9 cellular contexts compared by ENCODE assay signal in genomic region chr2:65722028-65722427, GRCh38.
DNase-seq lines count a peak whose midpoint lies in the region; ATAC-seq and TF ChIP-seq lines count a peak whose summit lies in the region.
"Had no signal": no experiment of that assay in that cellular context is flagged by ENCODE, and none has a peak within 500 bp of the region (broad histone marks: within the 10 kb centered on the region; RNA-seq: fewer than 3 reads in every experiment).

No MANE protein-coding gene starts in this region.

- no peak overlapping the region for H4K8ac ChIP-seq in mesenchymal stem cell (ENCODE audit: low read length)

- peak; percentile 75 for TF ChIP-seq RAD21 in Ishikawa (IDR thresholded peaks at IDR 0.05; ENCODE audit: low read depth)

- WGBS in mesenchymal stem cell = 53% methylated on average over 3 of the region's 4 CpGs

- no peak overlapping the region for H2AK5ac ChIP-seq in mesenchymal stem cell (ENCODE audit: low read length, severe bottlenecking)

- H2BK120ac ChIP-seq in mesenchymal stem cell (ENCODE audit: low read depth, low read length) = no peak overlapping the region

- no peak for ATAC-seq in activated CD4-positive, alpha-beta T cell treated with anti-CD3 and anti-CD28 coated beads for 36 hours
- no peak for ATAC-seq in GM21367 (IDR thresholded peaks at IDR 0.05; ENCODE audit: unreplicated experiment)

- no peak overlapping the region for H2AFZ ChIP-seq in mesenchymal stem cell (ENCODE audit: low read depth, low read length)

- H3K27ac Mint-ChIP-seq in activated CD4-positive, alpha-beta T cell treated with anti-CD3 and anti-CD28 coated beads for 36 hours = no peak overlapping the region
- H3K27ac Mint-ChIP-seq: stimulated activated naive CD8-positive, alpha-beta T cell treated with anti-CD3 and anti-CD28 coated beads, Interleukin-15, Interleukin-2, amounts not matched to agents 100 ng/mL and 50 ng/mL, for 24 hours had no signal

- no peak overlapping the region for H3K4me3 Mint-ChIP-seq in activated CD4-positive, alpha-beta T cell treated with anti-CD3 and anti-CD28 coated beads for 36 hours
- H3K4me3 Mint-ChIP-seq: stimulated activated naive CD8-positive, alpha-beta T cell treated with anti-CD3 and anti-CD28 coated beads, Interleukin-15, Interleukin-2, amounts not matched to agents 100 ng/mL and 50 ng/mL, for 24 hours had no signal

- no peak overlapping the region for H3K4me2 ChIP-seq in mesenchymal stem cell (ENCODE audit: low read length, poor library complexity, severe bottlenecking)

- peaks cover 7% of the 10 kb centered on the region for H3K9me3 ChIP-seq in mesenchymal stem cell (ENCODE audit: control insufficient read depth, low read length)

- no peak overlapping the region for H3K9ac ChIP-seq in mesenchymal stem cell (ENCODE audit: low read length)

- peaks cover 7 to 19% of the 10 kb centered on the region in 2 experiments for H3K27me3 ChIP-seq in mesenchymal stem cell (ENCODE audit: control insufficient read depth in 1 of 2, insufficient read depth in 1 of 2, low read length in 2 of 2)

- H3K79me1 ChIP-seq in mesenchymal stem cell (replicated peaks; ENCODE audit: low read length, poor library complexity, severe bottlenecking) = no peaks in the 10 kb centered on the region

- no peaks in the 10 kb centered on the region for H3K4me1 ChIP-seq in mesenchymal stem cell (ENCODE audit: control insufficient read depth, insufficient read depth, low read depth, low read length)

- POLR2A ChIA-PET in activated CD4-positive, alpha-beta T cell treated with anti-CD3 and anti-CD28 coated beads for 36 hours (lab: Charles Lee) = no interaction called here

- H3K27ac ChIP-seq in mesenchymal stem cell (ENCODE audit: low read length, poor library complexity, severe bottlenecking) = no peak overlapping the region

- DNase-seq in AG08396 (ENCODE audit: low spot score) (peak; percentile 26), choroid plexus epithelial cell (ENCODE audit: low read depth) (peak; percentile 65), mesenchymal stem cell (peak; percentile 33), CD1c-positive myeloid dendritic cell (ENCODE audit: extremely low spot score) (no peak)
- no peak for DNase-seq in activated T-cell treated with anti-CD3 and anti-CD28 coated beads, Interleukin-2, amount 50 U/mL, for 48 hours
- DNase-seq in activated CD4-positive, alpha-beta T cell treated with anti-CD3 and anti-CD28 coated beads for 36 hours = no peak

- no peaks in the 10 kb centered on the region for H3K36me3 Mint-ChIP-seq in activated CD4-positive, alpha-beta T cell treated with anti-CD3 and anti-CD28 coated beads for 36 hours (ENCODE audit: low read depth)

- no peak overlapping the region for H2BK15ac ChIP-seq in mesenchymal stem cell (ENCODE audit: low read depth, poor library complexity, severe bottlenecking)

- H3K4ac ChIP-seq in mesenchymal stem cell (ENCODE audit: low read depth in 1 of 2, low read length in 2 of 2) = no peak overlapping the region

- no peak overlapping the region for H2BK5ac ChIP-seq in mesenchymal stem cell (ENCODE audit: low read depth, low read length, poor library complexity, severe bottlenecking)

- H4K91ac ChIP-seq in mesenchymal stem cell (ENCODE audit: low read length) = no peak overlapping the region

- no peak overlapping the region for H2BK12ac ChIP-seq in mesenchymal stem cell (ENCODE audit: low read length in 2 of 2)

- H3K18ac ChIP-seq in mesenchymal stem cell (ENCODE audit: low read depth in 1 of 2, low read length in 2 of 2) = no peak overlapping the region

- peaks cover 7% of the 10 kb centered on the region for H3K27me3 Mint-ChIP-seq in activated CD4-positive, alpha-beta T cell treated with anti-CD3 and anti-CD28 coated beads for 36 hours

- H3K23ac ChIP-seq in mesenchymal stem cell (ENCODE audit: low read length in 2 of 2) = no peak overlapping the region

- peak; percentile 65 for TF ChIP-seq CTCF in choroid plexus epithelial cell (conservative IDR thresholded peaks at IDR 0.05; ENCODE audit: low read depth, low read length)

- no peaks in the 10 kb centered on the region for H3K9me3 Mint-ChIP-seq in activated CD4-positive, alpha-beta T cell treated with anti-CD3 and anti-CD28 coated beads for 36 hours (ENCODE audit: low read depth)
- H3K9me3 Mint-ChIP-seq: stimulated activated naive CD8-positive, alpha-beta T cell treated with anti-CD3 and anti-CD28 coated beads, Interleukin-15, Interleukin-2, amounts not matched to agents 100 ng/mL and 50 ng/mL, for 24 hours had no signal

- H3K4me3 ChIP-seq in choroid plexus epithelial cell (ENCODE audit: low read depth, low read length) = no peak overlapping the region
- H3K4me3 ChIP-seq in mesenchymal stem cell (ENCODE audit: insufficient read depth in 1 of 2, low read depth in 1 of 2, low read length in 2 of 2) = no peak overlapping the region

- no peaks in the 10 kb centered on the region for H3K36me3 ChIP-seq in mesenchymal stem cell (ENCODE audit: control insufficient read depth in 1 of 2, insufficient read depth in 2 of 2, low read depth in 1 of 2, low read length in 2 of 2)

- intact Hi-C loops in activated CD4-positive, alpha-beta T cell treated with anti-CD3 and anti-CD28 coated beads for 36 hours (cut with DNase I, micrococcal nuclease) = no loop called here

- no peak for TF ChIP-seq EP300 in Ishikawa (IDR thresholded peaks at IDR 0.05; ENCODE audit: borderline replicate concordance)

- CTCF ChIA-PET in activated CD4-positive, alpha-beta T cell treated with anti-CD3 and anti-CD28 coated beads for 36 hours (lab: Charles Lee) = no interaction called here

- no peaks in the 10 kb centered on the region for H3K4me1 Mint-ChIP-seq in activated CD4-positive, alpha-beta T cell treated with anti-CD3 and anti-CD28 coated beads for 36 hours

- H3K14ac ChIP-seq in mesenchymal stem cell (ENCODE audit: low read length in 2 of 2) = no peak overlapping the region

TF ChIP-seq in Ishikawa, 13 proteins besides CTCF, POLR2A, EP300 and RAD21:
- TF ChIP-seq, protein P1, sequence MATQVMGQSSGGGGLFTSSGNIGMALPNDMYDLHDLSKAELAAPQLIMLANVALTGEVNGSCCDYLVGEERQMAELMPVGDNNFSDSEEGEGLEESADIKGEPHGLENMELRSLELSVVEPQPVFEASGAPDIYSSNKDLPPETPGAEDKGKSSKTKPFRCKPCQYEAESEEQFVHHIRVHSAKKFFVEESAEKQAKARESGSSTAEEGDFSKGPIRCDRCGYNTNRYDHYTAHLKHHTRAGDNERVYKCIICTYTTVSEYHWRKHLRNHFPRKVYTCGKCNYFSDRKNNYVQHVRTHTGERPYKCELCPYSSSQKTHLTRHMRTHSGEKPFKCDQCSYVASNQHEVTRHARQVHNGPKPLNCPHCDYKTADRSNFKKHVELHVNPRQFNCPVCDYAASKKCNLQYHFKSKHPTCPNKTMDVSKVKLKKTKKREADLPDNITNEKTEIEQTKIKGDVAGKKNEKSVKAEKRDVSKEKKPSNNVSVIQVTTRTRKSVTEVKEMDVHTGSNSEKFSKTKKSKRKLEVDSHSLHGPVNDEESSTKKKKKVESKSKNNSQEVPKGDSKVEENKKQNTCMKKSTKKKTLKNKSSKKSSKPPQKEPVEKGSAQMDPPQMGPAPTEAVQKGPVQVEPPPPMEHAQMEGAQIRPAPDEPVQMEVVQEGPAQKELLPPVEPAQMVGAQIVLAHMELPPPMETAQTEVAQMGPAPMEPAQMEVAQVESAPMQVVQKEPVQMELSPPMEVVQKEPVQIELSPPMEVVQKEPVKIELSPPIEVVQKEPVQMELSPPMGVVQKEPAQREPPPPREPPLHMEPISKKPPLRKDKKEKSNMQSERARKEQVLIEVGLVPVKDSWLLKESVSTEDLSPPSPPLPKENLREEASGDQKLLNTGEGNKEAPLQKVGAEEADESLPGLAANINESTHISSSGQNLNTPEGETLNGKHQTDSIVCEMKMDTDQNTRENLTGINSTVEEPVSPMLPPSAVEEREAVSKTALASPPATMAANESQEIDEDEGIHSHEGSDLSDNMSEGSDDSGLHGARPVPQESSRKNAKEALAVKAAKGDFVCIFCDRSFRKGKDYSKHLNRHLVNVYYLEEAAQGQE (IDR thresholded peaks at IDR 0.05; ENCODE audit: low read depth) = no peak
- TF ChIP-seq YY1 (IDR thresholded peaks at IDR 0.05; ENCODE audit: low read depth) = no peak
- no peak for TF ChIP-seq FOXM1 (IDR thresholded peaks at IDR 0.05; ENCODE audit: borderline replicate concordance, low read depth)
- TF ChIP-seq TAF1 (IDR thresholded peaks at IDR 0.05; ENCODE audit: low read depth) = no peak
- no peak for TF ChIP-seq TEAD4 (IDR thresholded peaks at IDR 0.05)
- TF ChIP-seq NFIC (IDR thresholded peaks at IDR 0.05) = no peak
- TF ChIP-seq, protein P2, sequence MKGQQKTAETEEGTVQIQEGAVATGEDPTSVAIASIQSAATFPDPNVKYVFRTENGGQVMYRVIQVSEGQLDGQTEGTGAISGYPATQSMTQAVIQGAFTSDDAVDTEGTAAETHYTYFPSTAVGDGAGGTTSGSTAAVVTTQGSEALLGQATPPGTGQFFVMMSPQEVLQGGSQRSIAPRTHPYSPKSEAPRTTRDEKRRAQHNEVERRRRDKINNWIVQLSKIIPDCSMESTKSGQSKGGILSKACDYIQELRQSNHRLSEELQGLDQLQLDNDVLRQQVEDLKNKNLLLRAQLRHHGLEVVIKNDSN (IDR thresholded peaks at IDR 0.05) = no peak
- TF ChIP-seq, protein P3, sequence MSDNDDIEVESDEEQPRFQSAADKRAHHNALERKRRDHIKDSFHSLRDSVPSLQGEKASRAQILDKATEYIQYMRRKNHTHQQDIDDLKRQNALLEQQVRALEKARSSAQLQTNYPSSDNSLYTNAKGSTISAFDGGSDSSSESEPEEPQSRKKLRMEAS (IDR thresholded peaks at IDR 0.05) = no peak
- no peak for TF ChIP-seq CREB1 (IDR thresholded peaks at IDR 0.05; ENCODE audit: low read depth)

Comparison
In these comparisons a context has a peak if more than half of its experiments do, and no peak if none do; other contexts are left out.
1. DNase-seq: peak in AG08396 (single experiment), choroid plexus epithelial cell (single experiment) and mesenchymal stem cell (single experiment); none in activated T-cell treated with anti-CD3 and anti-CD28 coated beads, Interleukin-2, amount 50 U/mL, for 48 hours (0 of 2), CD1c-positive myeloid dendritic cell (single experiment) and activated CD4-positive, alpha-beta T cell treated with anti-CD3 and anti-CD28 coated beads for 36 hours (single experiment).